8 cellular contexts compared by ENCODE assay signal in the genomic region with DNA sequence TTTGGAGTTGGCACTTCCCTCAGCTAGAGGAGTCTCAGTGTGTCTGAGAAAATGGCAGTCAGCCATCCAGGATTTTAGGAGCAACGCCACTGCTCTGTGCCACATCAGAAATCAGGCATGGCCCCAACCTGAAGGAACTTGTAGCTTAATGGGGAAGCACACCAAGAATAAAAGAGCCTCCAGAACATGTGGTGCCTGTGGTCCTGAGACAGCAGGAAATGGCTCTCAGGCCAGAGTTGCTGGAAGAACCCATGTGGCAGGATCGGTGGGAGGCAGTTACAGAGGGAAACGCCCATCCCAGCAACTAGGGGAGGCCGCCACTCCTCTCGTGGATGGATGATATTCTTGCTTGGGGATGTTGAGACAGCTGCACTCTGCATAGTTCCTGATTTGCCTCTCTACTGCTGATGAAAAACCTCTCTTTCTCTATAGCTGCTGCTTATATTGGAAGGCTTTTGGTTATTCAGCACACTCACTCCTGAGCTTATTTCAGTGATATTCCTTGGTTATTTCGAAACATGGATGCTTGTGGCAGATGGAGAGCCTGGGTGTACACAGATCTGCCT.
A peak's percentile ranks its signal among the peaks of the same experiment; 100 is the strongest.
DNase-seq lines count a peak whose midpoint lies in the region; FAIRE-seq and TF ChIP-seq lines count a peak whose summit lies in the region.

No MANE protein-coding gene starts in this region.

- H3K27me3 Mint-ChIP-seq in dendritic cell treated with granulocyte-macrophage colony-stimulating factor and Interleukin-4, amounts not matched to agents 40 ng/mL and 50 ng/mL, for 4 days: no peaks in the 10 kb centered on the region
- H3K27me3 Mint-ChIP-seq in nephron (ENCODE audit: low read depth): no peaks in the 10 kb centered on the region

- no peak overlapping the region for H3K4me3 Mint-ChIP-seq in dendritic cell treated with granulocyte-macrophage colony-stimulating factor and Interleukin-4, amounts not matched to agents 40 ng/mL and 50 ng/mL, for 4 days
- H3K4me3 Mint-ChIP-seq in nephron: no peak overlapping the region

- H3K27ac Mint-ChIP-seq in dendritic cell treated with granulocyte-macrophage colony-stimulating factor and Interleukin-4, amounts not matched to agents 40 ng/mL and 50 ng/mL, for 4 days: peak overlapping the region; percentile 70
- peak overlapping the region; percentile 39 to 45 (median 40) for H3K27ac Mint-ChIP-seq in nephron

- H3K36me3 Mint-ChIP-seq in dendritic cell treated with granulocyte-macrophage colony-stimulating factor and Interleukin-4, amounts not matched to agents 40 ng/mL and 50 ng/mL, for 4 days (ENCODE audit: low read depth): peaks cover 97% of the 10 kb centered on the region
- peaks cover 94% of the 10 kb centered on the region for H3K36me3 Mint-ChIP-seq in nephron (ENCODE audit: low read depth)

- TF ChIP-seq CTCF in nephron (IDR thresholded peaks at IDR 0.05; ENCODE audit: unreplicated experiment in 3 of 3): no peak
- TF ChIP-seq CTCF in GM10266 (IDR thresholded peaks at IDR 0.05; ENCODE audit: control insufficient read depth, insufficient read depth, low read depth, missing control alignments): no peak

- in situ Hi-C loops in KBM-7 (cut with MboI; ENCODE audit: low pct_unique_long_range_greater_than_20kb, low sequenced_read_pairs): loop anchor here (10.0 kb wide), 1 partner anchor 93 kb away; no protein-coding TSS in a partner anchor

- no peak for FAIRE-seq in GM19239 (lab: Jason Lieb, UNC)

- H3K4me1 Mint-ChIP-seq in dendritic cell treated with granulocyte-macrophage colony-stimulating factor and Interleukin-4, amounts not matched to agents 40 ng/mL and 50 ng/mL, for 4 days (ENCODE audit: low read depth): peaks cover 24% of the 10 kb centered on the region
- H3K4me1 Mint-ChIP-seq in nephron: peaks cover 46% of the 10 kb centered on the region

- H3K9me3 Mint-ChIP-seq in dendritic cell treated with granulocyte-macrophage colony-stimulating factor and Interleukin-4, amounts not matched to agents 40 ng/mL and 50 ng/mL, for 4 days: no peaks in the 10 kb centered on the region
- H3K9me3 Mint-ChIP-seq in nephron: no peaks in the 10 kb centered on the region

- intact Hi-C loops in dendritic cell treated with granulocyte-macrophage colony-stimulating factor and Interleukin-4, amounts not matched to agents 40 ng/mL and 50 ng/mL, for 4 days (cut with micrococcal nuclease): no loop called here

- DNase-seq in Ammon's horn (ENCODE audit: low spot score) (peak; percentile 59), KBM-7 (peak; percentile 53), retina (no peak), AG08396 (ENCODE audit: low spot score) (no peak), GM19239 (ENCODE audit: insufficient read length, low spot score) (no peak), GM10266 (ENCODE audit: extremely low spot score) (no peak)

Comparison
In these comparisons a context has a peak if more than half of its experiments do, and no peak if none do; other contexts are left out.
1. DNase-seq: peak in Ammon's horn (single experiment) and KBM-7 (single experiment); none in retina (single experiment), AG08396 (single experiment), GM19239 (single experiment) and GM10266 (single experiment).